1 cellular context compared by ENCODE assay signal in genomic region chr2:208265807-208266640, GRCh38.
TF ChIP-seq lines count a peak whose summit lies in the region.

A gene with protein sequence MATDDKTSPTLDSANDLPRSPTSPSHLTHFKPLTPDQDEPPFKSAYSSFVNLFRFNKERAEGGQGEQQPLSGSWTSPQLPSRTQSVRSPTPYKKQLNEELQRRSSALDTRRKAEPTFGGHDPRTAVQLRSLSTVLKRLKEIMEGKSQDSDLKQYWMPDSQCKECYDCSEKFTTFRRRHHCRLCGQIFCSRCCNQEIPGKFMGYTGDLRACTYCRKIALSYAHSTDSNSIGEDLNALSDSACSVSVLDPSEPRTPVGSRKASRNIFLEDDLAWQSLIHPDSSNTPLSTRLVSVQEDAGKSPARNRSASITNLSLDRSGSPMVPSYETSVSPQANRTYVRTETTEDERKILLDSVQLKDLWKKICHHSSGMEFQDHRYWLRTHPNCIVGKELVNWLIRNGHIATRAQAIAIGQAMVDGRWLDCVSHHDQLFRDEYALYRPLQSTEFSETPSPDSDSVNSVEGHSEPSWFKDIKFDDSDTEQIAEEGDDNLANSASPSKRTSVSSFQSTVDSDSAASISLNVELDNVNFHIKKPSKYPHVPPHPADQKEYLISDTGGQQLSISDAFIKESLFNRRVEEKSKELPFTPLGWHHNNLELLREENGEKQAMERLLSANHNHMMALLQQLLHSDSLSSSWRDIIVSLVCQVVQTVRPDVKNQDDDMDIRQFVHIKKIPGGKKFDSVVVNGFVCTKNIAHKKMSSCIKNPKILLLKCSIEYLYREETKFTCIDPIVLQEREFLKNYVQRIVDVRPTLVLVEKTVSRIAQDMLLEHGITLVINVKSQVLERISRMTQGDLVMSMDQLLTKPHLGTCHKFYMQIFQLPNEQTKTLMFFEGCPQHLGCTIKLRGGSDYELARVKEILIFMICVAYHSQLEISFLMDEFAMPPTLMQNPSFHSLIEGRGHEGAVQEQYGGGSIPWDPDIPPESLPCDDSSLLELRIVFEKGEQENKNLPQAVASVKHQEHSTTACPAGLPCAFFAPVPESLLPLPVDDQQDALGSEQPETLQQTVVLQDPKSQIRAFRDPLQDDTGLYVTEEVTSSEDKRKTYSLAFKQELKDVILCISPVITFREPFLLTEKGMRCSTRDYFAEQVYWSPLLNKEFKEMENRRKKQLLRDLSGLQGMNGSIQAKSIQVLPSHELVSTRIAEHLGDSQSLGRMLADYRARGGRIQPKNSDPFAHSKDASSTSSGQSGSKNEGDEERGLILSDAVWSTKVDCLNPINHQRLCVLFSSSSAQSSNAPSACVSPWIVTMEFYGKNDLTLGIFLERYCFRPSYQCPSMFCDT (N-terminal part only) (plus strand): TSS chr2:208266255. CDS start chr2:208271520, 5,265 bp downstream.

TF ChIP-seq in K562, 482 proteins besides CTCF, POLR2A, EP300 and RAD21 (continued from another document and continues in another):
- TF ChIP-seq, protein P1, sequence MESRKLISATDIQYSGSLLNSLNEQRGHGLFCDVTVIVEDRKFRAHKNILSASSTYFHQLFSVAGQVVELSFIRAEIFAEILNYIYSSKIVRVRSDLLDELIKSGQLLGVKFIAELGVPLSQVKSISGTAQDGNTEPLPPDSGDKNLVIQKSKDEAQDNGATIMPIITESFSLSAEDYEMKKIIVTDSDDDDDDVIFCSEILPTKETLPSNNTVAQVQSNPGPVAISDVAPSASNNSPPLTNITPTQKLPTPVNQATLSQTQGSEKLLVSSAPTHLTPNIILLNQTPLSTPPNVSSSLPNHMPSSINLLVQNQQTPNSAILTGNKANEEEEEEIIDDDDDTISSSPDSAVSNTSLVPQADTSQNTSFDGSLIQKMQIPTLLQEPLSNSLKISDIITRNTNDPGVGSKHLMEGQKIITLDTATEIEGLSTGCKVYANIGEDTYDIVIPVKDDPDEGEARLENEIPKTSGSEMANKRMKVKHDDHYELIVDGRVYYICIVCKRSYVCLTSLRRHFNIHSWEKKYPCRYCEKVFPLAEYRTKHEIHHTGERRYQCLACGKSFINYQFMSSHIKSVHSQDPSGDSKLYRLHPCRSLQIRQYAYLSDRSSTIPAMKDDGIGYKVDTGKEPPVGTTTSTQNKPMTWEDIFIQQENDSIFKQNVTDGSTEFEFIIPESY (CRISPR knock-in tag; IDR thresholded peaks at IDR 0.05), result 0 out of 2 replicates have a peak, but pooled peaks have one; percentile 8
- TF ChIP-seq MAX (CRISPR knock-in tag; IDR thresholded peaks at IDR 0.05) (peak; percentile 49; the same call in 1 of the 2 replicates), MTA1 (IDR thresholded peaks at IDR 0.05; ENCODE audit: borderline replicate concordance) (peak; percentile 38; the same call in 1 of the 2 replicates), CREB3L1 (IDR thresholded peaks at IDR 0.05; ENCODE audit: borderline replicate concordance, low read depth) (0 out of 2 replicates have a peak, but pooled peaks have one; percentile 31), MAZ (CRISPR knock-in tag; conservative IDR thresholded peaks at IDR 0.05 in 1 of 2, IDR thresholded peaks at IDR 0.05 in 1 of 2) (peak in 1 of 2 experiments; percentile 64; a peak in 2 of 4 replicates), PHF8 (IDR thresholded peaks at IDR 0.05; ENCODE audit: borderline replicate concordance, low read length) (peak; percentile 69; the same call in 1 of the 2 replicates), GTF2F1 (IDR thresholded peaks at IDR 0.05; ENCODE audit: low read depth, low read length) (no peak), ATF7 (IDR thresholded peaks at IDR 0.05) (peak; percentile 75), HOXB6 (CRISPR knock-in tag; IDR thresholded peaks at IDR 0.05; ENCODE audit: borderline replicate concordance) (no peak), RB1 (IDR thresholded peaks at IDR 0.05; ENCODE audit: low read depth) (0 out of 2 replicates have a peak, but pooled peaks have one; percentile 21), SP1 (CRISPR knock-in tag; IDR thresholded peaks at IDR 0.05) (peak; percentile 80), SOX6 (IDR thresholded peaks at IDR 0.05) (peak; percentile 46; the same call in 1 of the 2 replicates), ZNF263 (CRISPR knock-in tag; IDR thresholded peaks at IDR 0.05; ENCODE audit: borderline replicate concordance) (0 out of 2 replicates have a peak, but pooled peaks have one; percentile 43), ZNF77 (CRISPR knock-in tag; IDR thresholded peaks at IDR 0.05) (no peak), HDAC1 (IDR thresholded peaks at IDR 0.05) (peak in 1 of 2 experiments; percentile 44; a peak in 1 of 4 replicates), EWSR1 (IDR thresholded peaks at IDR 0.05; ENCODE audit: borderline replicate concordance, low read depth, partially characterized antibody) (no peak), ZBTB7A (IDR thresholded peaks at IDR 0.05; ENCODE audit: borderline replicate concordance, control insufficient read depth, low read depth, low read length) (peak; percentile 73; the same call in 1 of the 2 replicates), CBFB (CRISPR knock-in tag; IDR thresholded peaks at IDR 0.05) (peak; percentile 91), DPF2 (IDR thresholded peaks at IDR 0.05) (0 out of 2 replicates have a peak, but pooled peaks have one; percentile 31), MCM2 (IDR thresholded peaks at IDR 0.05; ENCODE audit: low read depth) (no peak), ERF (CRISPR knock-in tag; IDR thresholded peaks at IDR 0.05) (0 out of 2 replicates have a peak, but pooled peaks have one; percentile 33), LEF1 (IDR thresholded peaks at IDR 0.05) (0 out of 2 replicates have a peak, but pooled peaks have one; percentile 28), SUPT5H (IDR thresholded peaks at IDR 0.05) (peak; percentile 81), YY1 (IDR thresholded peaks at IDR 0.05; ENCODE audit: borderline replicate concordance in 1 of 3, control insufficient read depth in 1 of 3, extremely low read depth in 1 of 3, insufficient read depth in 3 of 3, insufficient read length in 1 of 3, insufficient replicate concordance in 2 of 3, low read depth in 1 of 3, low read length in 2 of 3) (peak in 2 of 3 experiments; percentile 37 to 54), BHLHE40 (IDR thresholded peaks at IDR 0.05; ENCODE audit: low read length) (peak; percentile 95), GMEB1 (CRISPR knock-in tag; IDR thresholded peaks at IDR 0.05) (peak; percentile 68), TAF9B (IDR thresholded peaks at IDR 0.05; ENCODE audit: partially characterized antibody) (no peak)
- TF ChIP-seq, protein P2, sequence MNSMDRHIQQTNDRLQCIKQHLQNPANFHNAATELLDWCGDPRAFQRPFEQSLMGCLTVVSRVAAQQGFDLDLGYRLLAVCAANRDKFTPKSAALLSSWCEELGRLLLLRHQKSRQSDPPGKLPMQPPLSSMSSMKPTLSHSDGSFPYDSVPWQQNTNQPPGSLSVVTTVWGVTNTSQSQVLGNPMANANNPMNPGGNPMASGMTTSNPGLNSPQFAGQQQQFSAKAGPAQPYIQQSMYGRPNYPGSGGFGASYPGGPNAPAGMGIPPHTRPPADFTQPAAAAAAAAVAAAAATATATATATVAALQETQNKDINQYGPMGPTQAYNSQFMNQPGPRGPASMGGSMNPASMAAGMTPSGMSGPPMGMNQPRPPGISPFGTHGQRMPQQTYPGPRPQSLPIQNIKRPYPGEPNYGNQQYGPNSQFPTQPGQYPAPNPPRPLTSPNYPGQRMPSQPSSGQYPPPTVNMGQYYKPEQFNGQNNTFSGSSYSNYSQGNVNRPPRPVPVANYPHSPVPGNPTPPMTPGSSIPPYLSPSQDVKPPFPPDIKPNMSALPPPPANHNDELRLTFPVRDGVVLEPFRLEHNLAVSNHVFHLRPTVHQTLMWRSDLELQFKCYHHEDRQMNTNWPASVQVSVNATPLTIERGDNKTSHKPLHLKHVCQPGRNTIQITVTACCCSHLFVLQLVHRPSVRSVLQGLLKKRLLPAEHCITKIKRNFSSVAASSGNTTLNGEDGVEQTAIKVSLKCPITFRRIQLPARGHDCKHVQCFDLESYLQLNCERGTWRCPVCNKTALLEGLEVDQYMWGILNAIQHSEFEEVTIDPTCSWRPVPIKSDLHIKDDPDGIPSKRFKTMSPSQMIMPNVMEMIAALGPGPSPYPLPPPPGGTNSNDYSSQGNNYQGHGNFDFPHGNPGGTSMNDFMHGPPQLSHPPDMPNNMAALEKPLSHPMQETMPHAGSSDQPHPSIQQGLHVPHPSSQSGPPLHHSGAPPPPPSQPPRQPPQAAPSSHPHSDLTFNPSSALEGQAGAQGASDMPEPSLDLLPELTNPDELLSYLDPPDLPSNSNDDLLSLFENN (IDR thresholded peaks at IDR 0.05; ENCODE audit: low read depth in 2 of 2, low read length in 2 of 2), result peak in 1 of 2 experiments; percentile 90; a peak in 2 of 4 replicates
- TF ChIP-seq, protein P3, sequence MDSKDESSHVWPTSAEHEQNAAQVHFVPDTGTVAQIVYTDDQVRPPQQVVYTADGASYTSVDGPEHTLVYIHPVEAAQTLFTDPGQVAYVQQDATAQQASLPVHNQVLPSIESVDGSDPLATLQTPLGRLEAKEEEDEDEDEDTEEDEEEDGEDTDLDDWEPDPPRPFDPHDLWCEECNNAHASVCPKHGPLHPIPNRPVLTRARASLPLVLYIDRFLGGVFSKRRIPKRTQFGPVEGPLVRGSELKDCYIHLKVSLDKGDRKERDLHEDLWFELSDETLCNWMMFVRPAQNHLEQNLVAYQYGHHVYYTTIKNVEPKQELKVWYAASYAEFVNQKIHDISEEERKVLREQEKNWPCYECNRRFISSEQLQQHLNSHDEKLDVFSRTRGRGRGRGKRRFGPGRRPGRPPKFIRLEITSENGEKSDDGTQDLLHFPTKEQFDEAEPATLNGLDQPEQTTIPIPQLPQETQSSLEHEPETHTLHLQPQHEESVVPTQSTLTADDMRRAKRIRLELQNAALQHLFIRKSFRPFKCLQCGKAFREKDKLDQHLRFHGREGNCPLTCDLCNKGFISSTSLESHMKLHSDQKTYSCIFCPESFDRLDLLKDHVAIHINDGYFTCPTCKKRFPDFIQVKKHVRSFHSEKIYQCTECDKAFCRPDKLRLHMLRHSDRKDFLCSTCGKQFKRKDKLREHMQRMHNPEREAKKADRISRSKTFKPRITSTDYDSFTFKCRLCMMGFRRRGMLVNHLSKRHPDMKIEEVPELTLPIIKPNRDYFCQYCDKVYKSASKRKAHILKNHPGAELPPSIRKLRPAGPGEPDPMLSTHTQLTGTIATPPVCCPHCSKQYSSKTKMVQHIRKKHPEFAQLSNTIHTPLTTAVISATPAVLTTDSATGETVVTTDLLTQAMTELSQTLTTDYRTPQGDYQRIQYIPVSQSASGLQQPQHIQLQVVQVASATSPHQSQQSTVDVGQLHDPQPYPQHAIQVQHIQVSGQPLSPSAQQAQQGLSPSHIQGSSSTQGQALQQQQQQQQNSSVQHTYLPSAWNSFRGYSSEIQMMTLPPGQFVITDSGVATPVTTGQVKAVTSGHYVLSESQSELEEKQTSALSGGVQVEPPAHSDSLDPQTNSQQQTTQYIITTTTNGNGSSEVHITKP (IDR thresholded peaks at IDR 0.05; ENCODE audit: partially characterized antibody), result peak; percentile 30
- TF ChIP-seq, protein P4, sequence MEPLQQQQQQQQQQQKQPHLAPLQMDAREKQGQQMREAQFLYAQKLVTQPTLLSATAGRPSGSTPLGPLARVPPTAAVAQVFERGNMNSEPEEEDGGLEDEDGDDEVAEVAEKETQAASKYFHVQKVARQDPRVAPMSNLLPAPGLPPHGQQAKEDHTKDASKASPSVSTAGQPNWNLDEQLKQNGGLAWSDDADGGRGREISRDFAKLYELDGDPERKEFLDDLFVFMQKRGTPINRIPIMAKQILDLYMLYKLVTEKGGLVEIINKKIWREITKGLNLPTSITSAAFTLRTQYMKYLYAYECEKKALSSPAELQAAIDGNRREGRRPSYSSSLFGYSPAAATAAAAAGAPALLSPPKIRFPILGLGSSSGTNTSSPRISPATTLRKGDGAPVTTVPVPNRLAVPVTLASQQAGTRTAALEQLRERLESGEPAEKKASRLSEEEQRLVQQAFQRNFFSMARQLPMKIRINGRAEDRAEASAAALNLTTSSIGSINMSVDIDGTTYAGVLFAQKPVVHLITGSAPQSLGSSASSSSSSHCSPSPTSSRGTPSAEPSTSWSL (CRISPR knock-in tag; IDR thresholded peaks at IDR 0.05; ENCODE audit: borderline replicate concordance), result no peak
